Comparison of ENCODE assay signal across 1 cellular context in the genomic region with DNA sequence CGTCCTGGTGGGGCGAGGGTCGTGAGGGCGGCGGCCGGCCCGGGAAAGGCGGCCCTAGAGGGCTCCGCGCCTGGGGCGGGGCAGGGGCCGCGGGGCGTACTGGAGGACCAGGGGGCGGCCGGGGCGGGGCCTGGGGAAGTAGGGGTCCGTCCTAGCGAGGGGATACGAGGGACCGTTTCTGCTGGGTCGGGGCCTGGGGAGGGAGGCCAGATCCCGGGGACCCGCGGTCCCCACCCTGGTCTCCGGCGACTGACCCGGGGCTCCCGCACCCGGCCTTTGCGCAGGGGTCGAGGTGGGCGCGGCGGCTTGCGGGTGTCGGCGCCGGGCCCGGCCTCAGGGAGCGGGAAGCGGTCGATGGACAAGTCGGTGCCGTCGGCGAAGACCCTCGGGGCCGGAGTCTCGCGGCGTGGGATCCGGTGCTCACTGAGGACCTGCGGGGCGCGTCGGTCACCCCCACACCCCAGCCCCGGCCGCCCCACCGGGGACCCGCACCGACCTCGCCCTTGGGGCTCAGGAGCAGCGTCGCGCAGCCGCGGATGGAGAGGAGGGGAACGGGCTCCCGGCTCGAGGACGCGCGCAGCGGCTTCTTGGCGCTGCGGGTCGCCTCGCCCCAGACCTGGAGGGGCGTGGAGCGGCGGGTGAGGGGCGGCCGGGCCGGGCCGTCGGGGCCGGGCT.
TF ChIP-seq lines count a peak whose summit lies in the region.

No MANE protein-coding gene starts in this region.

TF ChIP-seq in GM12891, 5 proteins besides CTCF, POLR2A, EP300 and RAD21:
- TF ChIP-seq SPI1 (IDR thresholded peaks at IDR 0.05; ENCODE audit: low read depth, low read length) (no peak), POU2F2 (IDR thresholded peaks at IDR 0.05; ENCODE audit: low read depth, low read length) (no peak), POLR2AphosphoS5 (IDR thresholded peaks at IDR 0.05; ENCODE audit: low read depth, low read length) (no peak), TAF1 (IDR thresholded peaks at IDR 0.05; ENCODE audit: low read depth, low read length) (no peak), PAX5 (IDR thresholded peaks at IDR 0.05; ENCODE audit: insufficient read depth, low read length, severe bottlenecking) (no peak)
